Comparison of ENCODE assay signal across 20 cellular contexts in genomic region chr9:134681061-134681661, GRCh38. TPM values are rescaled to one million over a fixed set of nuclear protein-coding genes. Genes with fewer than 3 reads are reported as not detected.
DNase-seq lines count a peak whose midpoint lies in the region; ATAC-seq and TF ChIP-seq lines count a peak whose summit lies in the region.
"Had no signal": no experiment of that assay in that cellular context is flagged by ENCODE, and none has a peak within 500 bp of the region (broad histone marks: within the 10 kb centered on the region; RNA-seq: fewer than 3 reads in every experiment).

No MANE protein-coding gene starts in this region.

- H3K9me3 Mint-ChIP-seq in chondrocyte (ENCODE audit: low read depth) (no peaks in the 10 kb centered on the region), endodermal cell (no peaks in the 10 kb centered on the region)
- peaks cover 6% of the 10 kb centered on the region for H3K9me3 Mint-ChIP-seq in CD8-positive, alpha-beta T cell
- H3K9me3 Mint-ChIP-seq: T-helper 1 cell treated with Interleukin-12 subunit alpha and Interleukin-12 subunit beta and Interleukin-4 antibody, amounts not matched to agents 30 μg/mL and 1 μg/mL, for 36 hours had no signal

- CTCF ChIA-PET in CD8-positive, alpha-beta T cell (lab: Charles Lee): no interaction called here

- H3K27ac ChIP-seq in spleen: peak overlapping the region in 1 of 8 donors; percentile 9
- no peak overlapping the region for H3K27ac ChIP-seq in CD8-positive, alpha-beta T cell (ENCODE audit: low read depth, low read length)
- H3K27ac ChIP-seq in endodermal cell (ENCODE audit: low read depth, low read length): no peak overlapping the region
- H3K27ac ChIP-seq: epithelial cell of prostate, KMS-11, lower lobe of right lung had no signal

- no peak for TF ChIP-seq CTCF in chondrocyte (IDR thresholded peaks at IDR 0.05)
- TF ChIP-seq CTCF in spleen (IDR thresholded peaks at IDR 0.05 in 8 of 11, conservative IDR thresholded peaks at IDR 0.05 in 3 of 11): no peak
- no peak for TF ChIP-seq CTCF in CD8-positive, alpha-beta T cell (IDR thresholded peaks at IDR 0.05)
- TF ChIP-seq CTCF in endodermal cell (conservative IDR thresholded peaks at IDR 0.05): no peak

- ATAC-seq in CD8-positive, alpha-beta T cell: no peak
- ATAC-seq in HG03469 (IDR thresholded peaks at IDR 0.05; ENCODE audit: unreplicated experiment): no peak
- ATAC-seq: stimulated activated naive B cell treated with anti-CD40 and anti-IgM and Interleukin-4, amounts not matched to agents 10 μg/mL and 1 μg/mL and 100 μg/mL, for 72 hours had no signal

- no peaks in the 10 kb centered on the region for H3K27me3 Mint-ChIP-seq in chondrocyte (ENCODE audit: low read depth)
- H3K27me3 Mint-ChIP-seq in CD8-positive, alpha-beta T cell (ENCODE audit: low read depth): no peaks in the 10 kb centered on the region
- no peaks in the 10 kb centered on the region for H3K27me3 Mint-ChIP-seq in endodermal cell (ENCODE audit: insufficient read depth)

- H3K4me1 Mint-ChIP-seq in chondrocyte (ENCODE audit: low read depth) (peaks cover 30% of the 10 kb centered on the region), endodermal cell (peaks cover 3% of the 10 kb centered on the region)
- no peaks in the 10 kb centered on the region for H3K4me1 Mint-ChIP-seq in CD8-positive, alpha-beta T cell (ENCODE audit: low read depth)
- H3K4me1 Mint-ChIP-seq: stimulated activated naive B cell treated with anti-CD40 and anti-IgM and Interleukin-4, amounts not matched to agents 10 μg/mL and 1 μg/mL and 100 μg/mL, for 72 hours had no signal

- no peaks in the 10 kb centered on the region for H3K36me3 ChIP-seq in spleen
- no peaks in the 10 kb centered on the region for H3K36me3 ChIP-seq in CD8-positive, alpha-beta T cell (ENCODE audit: insufficient read depth, low read length)
- no peaks in the 10 kb centered on the region for H3K36me3 ChIP-seq in endodermal cell (ENCODE audit: control insufficient read depth, insufficient read depth, low read length)
- H3K36me3 ChIP-seq: lower lobe of right lung, Peyer's patch had no signal

- POLR2A ChIA-PET in CD8-positive, alpha-beta T cell (lab: Charles Lee): no interaction called here

- peak overlapping the region; percentile 40 for H3K4me3 Mint-ChIP-seq in chondrocyte (ENCODE audit: unreplicated experiment)
- H3K4me3 Mint-ChIP-seq in CD8-positive, alpha-beta T cell: no peak overlapping the region
- no peak overlapping the region for H3K4me3 Mint-ChIP-seq in endodermal cell
- H3K4me3 Mint-ChIP-seq: activated naive CD4-positive, alpha-beta T cell treated with anti-CD3 and anti-CD28 coated beads for 36 hours; nephron; stimulated activated naive B cell treated with anti-CD40 and anti-IgM and Interleukin-4, amounts not matched to agents 10 μg/mL and 1 μg/mL and 100 μg/mL, for 72 hours; T-helper 1 cell treated with Interleukin-12 subunit alpha and Interleukin-12 subunit beta and Interleukin-4 antibody, amounts not matched to agents 30 μg/mL and 1 μg/mL, for 36 hours had no signal

- H3K27ac Mint-ChIP-seq in chondrocyte (ENCODE audit: unreplicated experiment) (peak overlapping the region; percentile 88), endodermal cell (no peak overlapping the region)
- H3K27ac Mint-ChIP-seq in CD8-positive, alpha-beta T cell: no peak overlapping the region
- H3K27ac Mint-ChIP-seq: activated naive CD4-positive, alpha-beta T cell treated with anti-CD3 and anti-CD28 coated beads for 36 hours; stimulated activated naive B cell treated with anti-CD40 and anti-IgM and Interleukin-4, amounts not matched to agents 10 μg/mL and 1 μg/mL and 100 μg/mL, for 72 hours; T-helper 1 cell treated with Interleukin-12 subunit alpha and Interleukin-12 subunit beta and Interleukin-4 antibody, amounts not matched to agents 30 μg/mL and 1 μg/mL, for 36 hours had no signal

- H3K4me1 ChIP-seq in spleen (peaks cover 0 to 30% (median 12%) of the 10 kb centered on the region in 6 donors), endodermal cell (ENCODE audit: control insufficient read depth, insufficient read depth, low read length) (no peaks in the 10 kb centered on the region)
- no peaks in the 10 kb centered on the region for H3K4me1 ChIP-seq in CD8-positive, alpha-beta T cell (ENCODE audit: insufficient read depth, low read length)

- H3K27me3 ChIP-seq in spleen (replicated peaks in 1 of 7) (no peaks in the 10 kb centered on the region), endodermal cell (ENCODE audit: control insufficient read depth, insufficient read depth, low read length, poor library complexity, severe bottlenecking) (no peaks in the 10 kb centered on the region)
- no peaks in the 10 kb centered on the region for H3K27me3 ChIP-seq in CD8-positive, alpha-beta T cell (ENCODE audit: insufficient read depth, low read length)
- H3K27me3 ChIP-seq: Peyer's patch had no signal

- WGBS in spleen, 5 donors: 63 to 91% (median 69%) methylated on average over 6 to 22 of the region's 22 CpGs
- 70 to 86% methylated on average over 18 to 22 of the region's 22 CpGs for WGBS in endodermal cell (ENCODE audit: insufficient coverage in 1 of 2, insufficient read length in 1 of 2), 2 experiments

- H3K9ac ChIP-seq in endodermal cell (ENCODE audit: extremely low read depth, low read length, poor library complexity, severe bottlenecking): no peak overlapping the region
- H3K9ac ChIP-seq: KMS-11 had no signal

- no peak for TF ChIP-seq POLR2A in spleen (IDR thresholded peaks at IDR 0.05)

- intact Hi-C loops in spleen (cut with DNase I; ENCODE audit: low total_unique reads): no loop called here
- intact Hi-C loops in CD8-positive, alpha-beta T cell (cut with DNase I, micrococcal nuclease): no loop called here

- DNase-seq in ELR (ENCODE audit: low read depth) (peak; percentile 41), chondrocyte (ENCODE audit: low spot score) (peak; percentile 60), iris pigment epithelial cell (ENCODE audit: low read depth) (peak; percentile 48), spleen (peak; percentile 54), NCI-H128 (lab: John Stamatoyannopoulos, UW; ENCODE audit: unreplicated experiment) (no peak), endodermal cell (no peak)
- no peak for DNase-seq in CD8-positive, alpha-beta T cell
- DNase-seq: activated CD8-positive, alpha-beta memory T cell treated with anti-CD3 and anti-CD28 coated beads, Interleukin-2, amount 50 U/mL, for 4 hours; activated naive CD4-positive, alpha-beta T cell treated with anti-CD3 and anti-CD28 coated beads for 36 hours; AML-193; lower lobe of right lung; NCI-H1694; NCI-H524 treated with DMSO at 0.1 percent for 48 hours; stimulated activated naive B cell treated with anti-CD40 and anti-IgM and Interleukin-4, amounts not matched to agents 10 μg/mL and 1 μg/mL and 100 μg/mL, for 72 hours had no signal

- H3K9me3 ChIP-seq in spleen: peaks cover 0 to 3% (median 0%) of the 10 kb centered on the region in 8 donors
- no peaks in the 10 kb centered on the region for H3K9me3 ChIP-seq in CD8-positive, alpha-beta T cell (ENCODE audit: low read length)
- H3K9me3 ChIP-seq in endodermal cell (ENCODE audit: control insufficient read depth, low read length): no peaks in the 10 kb centered on the region
- H3K9me3 ChIP-seq: lower lobe of right lung, Peyer's patch had no signal

- H3K4me3 ChIP-seq in spleen: no peak overlapping the region
- H3K4me3 ChIP-seq in CD8-positive, alpha-beta T cell (ENCODE audit: low read depth, low read length): no peak overlapping the region
- H3K4me3 ChIP-seq in endodermal cell (ENCODE audit: low read length): no peak overlapping the region
- H3K4me3 ChIP-seq: lower lobe of right lung, Peyer's patch had no signal

- H3K36me3 Mint-ChIP-seq in chondrocyte (ENCODE audit: low read depth): peaks cover 5% of the 10 kb centered on the region
- H3K36me3 Mint-ChIP-seq in CD8-positive, alpha-beta T cell: no peaks in the 10 kb centered on the region
- no peaks in the 10 kb centered on the region for H3K36me3 Mint-ChIP-seq in endodermal cell (ENCODE audit: low read depth)
- H3K36me3 Mint-ChIP-seq: stimulated activated naive B cell treated with anti-CD40 and anti-IgM and Interleukin-4, amounts not matched to agents 10 μg/mL and 1 μg/mL and 100 μg/mL, for 72 hours had no signal

RNA-seq across cellular contexts. Expression of gene COL5A1, which starts 39.6 kb away (rescaled TPM):
- 2,235 to 2,410 TPM (median 2,315 TPM) in 3 replicates for total RNA-seq in chondrocyte
- 10 to 100 TPM; 14.6 to 50.6 (median 28.9) TPM for total RNA-seq in spleen
- polyA plus RNA-seq in spleen: 10 to 100 TPM in 1 of 3 donors, 1 to 10 TPM in 2; 2.6 to 12.2 (median 3.1) TPM
- under 1 TPM; 0.31 to 0.33 TPM for total RNA-seq in CD8-positive, alpha-beta T cell
- 10 to 100 TPM; 65.3 to 76.6 TPM for total RNA-seq in endodermal cell
- polyA plus RNA-seq in endodermal cell (2013, experiment 1 of 2): 47.5 TPM
- 53.7 TPM for polyA plus RNA-seq in endodermal cell (2013, experiment 2 of 2)

Comparison
In these comparisons a context has a peak if more than half of its experiments do, and no peak if none do; other contexts are left out.
1. DNase-seq: peak in ELR (single experiment), chondrocyte (single experiment), iris pigment epithelial cell (single experiment) and spleen (single experiment); none in CD8-positive, alpha-beta T cell (0 of 7), NCI-H128 (single experiment) and endodermal cell (single experiment).
2. RNA of gene COL5A1, which starts 39.6 kb away (total RNA-seq): 2,235 to 2,410 TPM in chondrocyte; 65.3 to 76.6 TPM in endodermal cell, 14.6 to 50.6 TPM in spleen and 0.31 to 0.33 TPM in CD8-positive, alpha-beta T cell; every median in the first group is over 10 times any median in the second.